1 cellular context compared by ENCODE assay signal in the genomic region with DNA sequence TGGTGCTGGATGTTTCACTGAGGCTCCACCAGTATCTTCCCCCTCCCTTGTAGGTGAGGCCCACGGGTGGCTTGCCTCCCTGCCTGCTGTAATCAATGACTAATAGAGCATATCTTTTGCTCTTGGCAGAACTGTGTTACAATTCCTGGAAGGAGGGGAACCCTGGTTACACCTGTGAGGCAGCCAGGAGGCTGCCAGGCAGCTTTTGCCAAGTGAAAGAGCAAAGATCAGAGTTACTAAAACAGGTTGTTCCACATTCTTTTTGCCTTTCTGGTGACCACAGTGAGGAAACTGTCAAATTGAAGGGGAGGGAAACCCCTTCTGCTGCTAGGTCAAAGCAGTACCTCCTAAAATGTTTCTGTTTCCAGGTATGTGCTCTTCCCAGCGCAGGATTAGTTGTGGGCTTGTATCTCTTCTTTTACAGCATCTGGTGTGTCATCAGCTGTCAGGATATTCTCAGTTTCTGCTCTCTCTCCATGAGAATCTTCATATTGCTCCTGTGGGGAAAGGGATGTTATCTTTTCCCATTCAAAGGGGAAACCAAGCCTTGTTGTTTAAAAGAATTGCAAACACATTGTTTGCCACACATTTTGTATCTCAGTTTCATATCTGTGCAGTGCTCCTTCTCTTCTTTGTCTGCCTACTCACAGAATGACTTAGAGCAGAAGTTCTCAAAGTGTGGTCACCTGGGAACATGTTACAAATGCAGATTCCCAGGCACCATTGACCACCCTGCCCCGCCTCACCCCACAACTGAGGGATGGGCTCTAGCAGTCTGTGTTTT.
TF ChIP-seq lines count a peak whose summit lies in the region.

No MANE protein-coding gene starts in this region.

TF ChIP-seq in GM12878, 131 proteins besides CTCF, POLR2A, EP300 and RAD21 (continued from another document):
- TF ChIP-seq, protein P1, sequence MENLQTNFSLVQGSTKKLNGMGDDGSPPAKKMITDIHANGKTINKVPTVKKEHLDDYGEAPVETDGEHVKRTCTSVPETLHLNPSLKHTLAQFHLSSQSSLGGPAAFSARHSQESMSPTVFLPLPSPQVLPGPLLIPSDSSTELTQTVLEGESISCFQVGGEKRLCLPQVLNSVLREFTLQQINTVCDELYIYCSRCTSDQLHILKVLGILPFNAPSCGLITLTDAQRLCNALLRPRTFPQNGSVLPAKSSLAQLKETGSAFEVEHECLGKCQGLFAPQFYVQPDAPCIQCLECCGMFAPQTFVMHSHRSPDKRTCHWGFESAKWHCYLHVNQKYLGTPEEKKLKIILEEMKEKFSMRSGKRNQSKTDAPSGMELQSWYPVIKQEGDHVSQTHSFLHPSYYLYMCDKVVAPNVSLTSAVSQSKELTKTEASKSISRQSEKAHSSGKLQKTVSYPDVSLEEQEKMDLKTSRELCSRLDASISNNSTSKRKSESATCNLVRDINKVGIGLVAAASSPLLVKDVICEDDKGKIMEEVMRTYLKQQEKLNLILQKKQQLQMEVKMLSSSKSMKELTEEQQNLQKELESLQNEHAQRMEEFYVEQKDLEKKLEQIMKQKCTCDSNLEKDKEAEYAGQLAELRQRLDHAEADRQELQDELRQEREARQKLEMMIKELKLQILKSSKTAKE (IDR thresholded peaks at IDR 0.05; ENCODE audit: low read depth, poor library complexity, severe bottlenecking), result peak; percentile 49
- TF ChIP-seq RBBP5 (conservative IDR thresholded peaks at IDR 0.05) (no peak), MXI1 (IDR thresholded peaks at IDR 0.05; ENCODE audit: low read depth, low read length) (peak; percentile 41; the same call in 1 of the 2 replicates), ATF7 (IDR thresholded peaks at IDR 0.05; ENCODE audit: low read depth) (peak; percentile 42), ASH2L (IDR thresholded peaks at IDR 0.05; ENCODE audit: borderline replicate concordance, low read depth) (no peak), TBL1XR1 (IDR thresholded peaks at IDR 0.05; ENCODE audit: low read depth, low read length) (peak; percentile 50; the same call in 1 of the 2 replicates), ETV6 (conservative IDR thresholded peaks at IDR 0.05 in 1 of 2, IDR thresholded peaks at IDR 0.05 in 1 of 2; ENCODE audit: borderline replicate concordance in 1 of 2, low read depth in 1 of 2) (peak in 1 of 2 experiments; percentile 69; a peak in 2 of 4 replicates), CHD1 (IDR thresholded peaks at IDR 0.05; ENCODE audit: low read depth, low read length) (no peak), GATAD2B (conservative IDR thresholded peaks at IDR 0.05; ENCODE audit: low read depth) (peak; percentile 31; the same call in 1 of the 2 replicates), BHLHE40 (IDR thresholded peaks at IDR 0.05; ENCODE audit: borderline replicate concordance in 1 of 2, low read depth in 2 of 2, low read length in 1 of 2) (peak; percentile 10 to 15; a peak in 1 of 4 replicates), RUNX3 (IDR thresholded peaks at IDR 0.05; ENCODE audit: low read length) (peak; percentile 84), POU2F2 (IDR thresholded peaks at IDR 0.05; ENCODE audit: borderline replicate concordance, low read depth, low read length) (no peak), NBN (IDR thresholded peaks at IDR 0.05) (peak; percentile 88), NR2C1 (IDR thresholded peaks at IDR 0.05) (no peak), NFYA (IDR thresholded peaks at IDR 0.05; ENCODE audit: borderline replicate concordance, low read depth, low read length) (no peak), MTA2 (IDR thresholded peaks at IDR 0.05; ENCODE audit: low read depth) (peak; percentile 68; the same call in 1 of the 2 replicates), SP1 (IDR thresholded peaks at IDR 0.05; ENCODE audit: low read depth, low read length) (no peak), IKZF1 (conservative IDR thresholded peaks at IDR 0.05) (peak; percentile 89), CHD4 (IDR thresholded peaks at IDR 0.05) (no peak), IKZF2 (IDR thresholded peaks at IDR 0.05) (peak; percentile 90 to 91), IRF4 (IDR thresholded peaks at IDR 0.05; ENCODE audit: low read depth, low read length) (peak; percentile 57), NR2F1 (conservative IDR thresholded peaks at IDR 0.05) (0 out of 2 replicates have a peak, but pooled peaks have one; percentile 69), TCF12 (IDR thresholded peaks at IDR 0.05; ENCODE audit: low read depth, low read length) (0 out of 2 replicates have a peak, but pooled peaks have one; percentile 35), FOXM1 (IDR thresholded peaks at IDR 0.05; ENCODE audit: low read depth, low read length) (peak; percentile 41; the same call in 1 of the 2 replicates), PAX5 (IDR thresholded peaks at IDR 0.05; ENCODE audit: borderline replicate concordance, low read depth, low read length) (peak; percentile 8; the same call in 1 of the 2 replicates), JUNB (IDR thresholded peaks at IDR 0.05) (peak; percentile 47)
- TF ChIP-seq, protein P2, sequence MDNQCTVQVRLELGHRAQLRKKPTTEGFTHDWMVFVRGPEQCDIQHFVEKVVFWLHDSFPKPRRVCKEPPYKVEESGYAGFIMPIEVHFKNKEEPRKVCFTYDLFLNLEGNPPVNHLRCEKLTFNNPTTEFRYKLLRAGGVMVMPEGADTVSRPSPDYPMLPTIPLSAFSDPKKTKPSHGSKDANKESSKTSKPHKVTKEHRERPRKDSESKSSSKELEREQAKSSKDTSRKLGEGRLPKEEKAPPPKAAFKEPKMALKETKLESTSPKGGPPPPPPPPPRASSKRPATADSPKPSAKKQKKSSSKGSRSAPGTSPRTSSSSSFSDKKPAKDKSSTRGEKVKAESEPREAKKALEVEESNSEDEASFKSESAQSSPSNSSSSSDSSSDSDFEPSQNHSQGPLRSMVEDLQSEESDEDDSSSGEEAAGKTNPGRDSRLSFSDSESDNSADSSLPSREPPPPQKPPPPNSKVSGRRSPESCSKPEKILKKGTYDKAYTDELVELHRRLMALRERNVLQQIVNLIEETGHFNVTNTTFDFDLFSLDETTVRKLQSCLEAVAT (IDR thresholded peaks at IDR 0.05), result 0 out of 2 replicates have a peak, but pooled peaks have one; percentile 25
- TF ChIP-seq, protein P3, sequence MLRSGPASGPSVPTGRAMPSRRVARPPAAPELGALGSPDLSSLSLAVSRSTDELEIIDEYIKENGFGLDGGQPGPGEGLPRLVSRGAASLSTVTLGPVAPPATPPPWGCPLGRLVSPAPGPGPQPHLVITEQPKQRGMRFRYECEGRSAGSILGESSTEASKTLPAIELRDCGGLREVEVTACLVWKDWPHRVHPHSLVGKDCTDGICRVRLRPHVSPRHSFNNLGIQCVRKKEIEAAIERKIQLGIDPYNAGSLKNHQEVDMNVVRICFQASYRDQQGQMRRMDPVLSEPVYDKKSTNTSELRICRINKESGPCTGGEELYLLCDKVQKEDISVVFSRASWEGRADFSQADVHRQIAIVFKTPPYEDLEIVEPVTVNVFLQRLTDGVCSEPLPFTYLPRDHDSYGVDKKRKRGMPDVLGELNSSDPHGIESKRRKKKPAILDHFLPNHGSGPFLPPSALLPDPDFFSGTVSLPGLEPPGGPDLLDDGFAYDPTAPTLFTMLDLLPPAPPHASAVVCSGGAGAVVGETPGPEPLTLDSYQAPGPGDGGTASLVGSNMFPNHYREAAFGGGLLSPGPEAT (IDR thresholded peaks at IDR 0.05; ENCODE audit: low read depth), result peak; percentile 94
- TF ChIP-seq, protein P4, sequence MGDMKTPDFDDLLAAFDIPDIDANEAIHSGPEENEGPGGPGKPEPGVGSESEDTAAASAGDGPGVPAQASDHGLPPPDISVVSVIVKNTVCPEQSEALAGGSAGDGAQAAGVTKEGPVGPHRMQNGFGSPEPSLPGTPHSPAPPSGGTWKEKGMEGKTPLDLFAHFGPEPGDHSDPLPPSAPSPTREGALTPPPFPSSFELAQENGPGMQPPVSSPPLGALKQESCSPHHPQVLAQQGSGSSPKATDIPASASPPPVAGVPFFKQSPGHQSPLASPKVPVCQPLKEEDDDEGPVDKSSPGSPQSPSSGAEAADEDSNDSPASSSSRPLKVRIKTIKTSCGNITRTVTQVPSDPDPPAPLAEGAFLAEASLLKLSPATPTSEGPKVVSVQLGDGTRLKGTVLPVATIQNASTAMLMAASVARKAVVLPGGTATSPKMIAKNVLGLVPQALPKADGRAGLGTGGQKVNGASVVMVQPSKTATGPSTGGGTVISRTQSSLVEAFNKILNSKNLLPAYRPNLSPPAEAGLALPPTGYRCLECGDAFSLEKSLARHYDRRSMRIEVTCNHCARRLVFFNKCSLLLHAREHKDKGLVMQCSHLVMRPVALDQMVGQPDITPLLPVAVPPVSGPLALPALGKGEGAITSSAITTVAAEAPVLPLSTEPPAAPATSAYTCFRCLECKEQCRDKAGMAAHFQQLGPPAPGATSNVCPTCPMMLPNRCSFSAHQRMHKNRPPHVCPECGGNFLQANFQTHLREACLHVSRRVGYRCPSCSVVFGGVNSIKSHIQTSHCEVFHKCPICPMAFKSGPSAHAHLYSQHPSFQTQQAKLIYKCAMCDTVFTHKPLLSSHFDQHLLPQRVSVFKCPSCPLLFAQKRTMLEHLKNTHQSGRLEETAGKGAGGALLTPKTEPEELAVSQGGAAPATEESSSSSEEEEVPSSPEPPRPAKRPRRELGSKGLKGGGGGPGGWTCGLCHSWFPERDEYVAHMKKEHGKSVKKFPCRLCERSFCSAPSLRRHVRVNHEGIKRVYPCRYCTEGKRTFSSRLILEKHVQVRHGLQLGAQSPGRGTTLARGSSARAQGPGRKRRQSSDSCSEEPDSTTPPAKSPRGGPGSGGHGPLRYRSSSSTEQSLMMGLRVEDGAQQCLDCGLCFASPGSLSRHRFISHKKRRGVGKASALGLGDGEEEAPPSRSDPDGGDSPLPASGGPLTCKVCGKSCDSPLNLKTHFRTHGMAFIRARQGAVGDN (IDR thresholded peaks at IDR 0.05), result no peak
- TF ChIP-seq, protein P5, sequence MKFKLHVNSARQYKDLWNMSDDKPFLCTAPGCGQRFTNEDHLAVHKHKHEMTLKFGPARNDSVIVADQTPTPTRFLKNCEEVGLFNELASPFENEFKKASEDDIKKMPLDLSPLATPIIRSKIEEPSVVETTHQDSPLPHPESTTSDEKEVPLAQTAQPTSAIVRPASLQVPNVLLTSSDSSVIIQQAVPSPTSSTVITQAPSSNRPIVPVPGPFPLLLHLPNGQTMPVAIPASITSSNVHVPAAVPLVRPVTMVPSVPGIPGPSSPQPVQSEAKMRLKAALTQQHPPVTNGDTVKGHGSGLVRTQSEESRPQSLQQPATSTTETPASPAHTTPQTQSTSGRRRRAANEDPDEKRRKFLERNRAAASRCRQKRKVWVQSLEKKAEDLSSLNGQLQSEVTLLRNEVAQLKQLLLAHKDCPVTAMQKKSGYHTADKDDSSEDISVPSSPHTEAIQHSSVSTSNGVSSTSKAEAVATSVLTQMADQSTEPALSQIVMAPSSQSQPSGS (IDR thresholded peaks at IDR 0.05; ENCODE audit: low read length), result peak; percentile 24; the same call in 1 of the 2 replicates
- TF ChIP-seq, protein P6, sequence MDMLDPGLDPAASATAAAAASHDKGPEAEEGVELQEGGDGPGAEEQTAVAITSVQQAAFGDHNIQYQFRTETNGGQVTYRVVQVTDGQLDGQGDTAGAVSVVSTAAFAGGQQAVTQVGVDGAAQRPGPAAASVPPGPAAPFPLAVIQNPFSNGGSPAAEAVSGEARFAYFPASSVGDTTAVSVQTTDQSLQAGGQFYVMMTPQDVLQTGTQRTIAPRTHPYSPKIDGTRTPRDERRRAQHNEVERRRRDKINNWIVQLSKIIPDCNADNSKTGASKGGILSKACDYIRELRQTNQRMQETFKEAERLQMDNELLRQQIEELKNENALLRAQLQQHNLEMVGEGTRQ (IDR thresholded peaks at IDR 0.05; ENCODE audit: borderline replicate concordance, low read depth, low read length), result no peak
- TF ChIP-seq, protein P7, sequence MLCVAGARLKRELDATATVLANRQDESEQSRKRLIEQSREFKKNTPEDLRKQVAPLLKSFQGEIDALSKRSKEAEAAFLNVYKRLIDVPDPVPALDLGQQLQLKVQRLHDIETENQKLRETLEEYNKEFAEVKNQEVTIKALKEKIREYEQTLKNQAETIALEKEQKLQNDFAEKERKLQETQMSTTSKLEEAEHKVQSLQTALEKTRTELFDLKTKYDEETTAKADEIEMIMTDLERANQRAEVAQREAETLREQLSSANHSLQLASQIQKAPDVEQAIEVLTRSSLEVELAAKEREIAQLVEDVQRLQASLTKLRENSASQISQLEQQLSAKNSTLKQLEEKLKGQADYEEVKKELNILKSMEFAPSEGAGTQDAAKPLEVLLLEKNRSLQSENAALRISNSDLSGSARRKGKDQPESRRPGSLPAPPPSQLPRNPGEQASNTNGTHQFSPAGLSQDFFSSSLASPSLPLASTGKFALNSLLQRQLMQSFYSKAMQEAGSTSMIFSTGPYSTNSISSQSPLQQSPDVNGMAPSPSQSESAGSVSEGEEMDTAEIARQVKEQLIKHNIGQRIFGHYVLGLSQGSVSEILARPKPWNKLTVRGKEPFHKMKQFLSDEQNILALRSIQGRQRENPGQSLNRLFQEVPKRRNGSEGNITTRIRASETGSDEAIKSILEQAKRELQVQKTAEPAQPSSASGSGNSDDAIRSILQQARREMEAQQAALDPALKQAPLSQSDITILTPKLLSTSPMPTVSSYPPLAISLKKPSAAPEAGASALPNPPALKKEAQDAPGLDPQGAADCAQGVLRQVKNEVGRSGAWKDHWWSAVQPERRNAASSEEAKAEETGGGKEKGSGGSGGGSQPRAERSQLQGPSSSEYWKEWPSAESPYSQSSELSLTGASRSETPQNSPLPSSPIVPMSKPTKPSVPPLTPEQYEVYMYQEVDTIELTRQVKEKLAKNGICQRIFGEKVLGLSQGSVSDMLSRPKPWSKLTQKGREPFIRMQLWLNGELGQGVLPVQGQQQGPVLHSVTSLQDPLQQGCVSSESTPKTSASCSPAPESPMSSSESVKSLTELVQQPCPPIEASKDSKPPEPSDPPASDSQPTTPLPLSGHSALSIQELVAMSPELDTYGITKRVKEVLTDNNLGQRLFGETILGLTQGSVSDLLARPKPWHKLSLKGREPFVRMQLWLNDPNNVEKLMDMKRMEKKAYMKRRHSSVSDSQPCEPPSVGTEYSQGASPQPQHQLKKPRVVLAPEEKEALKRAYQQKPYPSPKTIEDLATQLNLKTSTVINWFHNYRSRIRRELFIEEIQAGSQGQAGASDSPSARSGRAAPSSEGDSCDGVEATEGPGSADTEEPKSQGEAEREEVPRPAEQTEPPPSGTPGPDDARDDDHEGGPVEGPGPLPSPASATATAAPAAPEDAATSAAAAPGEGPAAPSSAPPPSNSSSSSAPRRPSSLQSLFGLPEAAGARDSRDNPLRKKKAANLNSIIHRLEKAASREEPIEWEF (IDR thresholded peaks at IDR 0.05; ENCODE audit: insufficient replicate concordance, low read depth, low read length), result no peak
